ENCODE assay signal across 8 cellular contexts in genomic region chr6:117548797-117549301, GRCh38. TPM values are rescaled to one million over a fixed set of nuclear protein-coding genes. Genes with fewer than 3 reads are reported as not detected.
DNase-seq lines count a peak whose midpoint lies in the region; ATAC-seq, FAIRE-seq and TF ChIP-seq lines count a peak whose summit lies in the region.

No MANE protein-coding gene starts in this region.

- H3K27me3 ChIP-seq in DND-41 (ENCODE audit: insufficient read depth, low read length, poor library complexity) (peaks cover 10% of the 10 kb centered on the region), vagina (no peaks in the 10 kb centered on the region)

- TF ChIP-seq CTCF in DND-41 (IDR thresholded peaks at IDR 0.05; ENCODE audit: borderline replicate concordance, extremely low read depth, low read length, poor library complexity, severe bottlenecking): no peak
- TF ChIP-seq CTCF in vagina (IDR thresholded peaks at IDR 0.05): no peak

- H3K9ac ChIP-seq in DND-41 (ENCODE audit: low read depth, low read length): no peak overlapping the region

- TF ChIP-seq POLR2A in GM12891 (IDR thresholded peaks at IDR 0.05; ENCODE audit: low read depth, low read length) (no peak), vagina (IDR thresholded peaks at IDR 0.05) (no peak)

- DNase-seq in DND-41: no peak
- DNase-seq in LoVo (ENCODE audit: low spot score): peak; percentile 6
- DNase-seq in activated naive CD8-positive, alpha-beta T cell treated with anti-CD3 and anti-CD28 coated beads for 36 hours: peak; percentile 11
- DNase-seq in natural killer cell treated with Interleukin-12 subunit alpha and Interleukin-12 subunit beta and Interleukin-15 and Interleukin-18, amount 100 ng/mL, for 72 hours (ENCODE audit: low spot score): no peak
- DNase-seq in GM12891 (ENCODE audit: insufficient read length, low spot score): no peak
- no peak for DNase-seq in NCI-H524 (lab: John Stamatoyannopoulos, UW)
- no peak for DNase-seq in vagina (ENCODE audit: extremely low spot score in 2 of 2)

- no peaks in the 10 kb centered on the region for H3K79me2 ChIP-seq in DND-41 (ENCODE audit: insufficient read depth, low read length)

- peaks cover 3% of the 10 kb centered on the region for H3K36me3 Mint-ChIP-seq in activated naive CD8-positive, alpha-beta T cell treated with anti-CD3 and anti-CD28 coated beads for 36 hours
- no peaks in the 10 kb centered on the region for H3K36me3 Mint-ChIP-seq in natural killer cell treated with Interleukin-12 subunit alpha and Interleukin-12 subunit beta and Interleukin-15 and Interleukin-18, amount 100 ng/mL, for 72 hours

- no peak overlapping the region for H3K27ac ChIP-seq in DND-41 (ENCODE audit: low read length)
- H3K27ac ChIP-seq in vagina: no peak overlapping the region

- peak; percentile 63 for ATAC-seq in DND-41 (ENCODE audit: insufficient read depth, low read depth)
- ATAC-seq in natural killer cell treated with Interleukin-12 subunit alpha and Interleukin-12 subunit beta and Interleukin-15 and Interleukin-18, amount 100 ng/mL, for 72 hours: peak; percentile 62 to 75
- no peak for ATAC-seq in GM18907 (IDR thresholded peaks at IDR 0.05; ENCODE audit: unreplicated experiment)

- H3K4me3 ChIP-seq in DND-41 (ENCODE audit: low read depth in 1 of 2, low read length in 2 of 2): no peak overlapping the region
- H3K4me3 ChIP-seq in vagina: peak overlapping the region in 1 of 2 donors; percentile 39

- H3K9me3 ChIP-seq in DND-41 (ENCODE audit: insufficient read depth, low read length, severe bottlenecking) (no peaks in the 10 kb centered on the region), vagina (no peaks in the 10 kb centered on the region)

- peak overlapping the region; percentile 82 for H3K27ac Mint-ChIP-seq in activated naive CD8-positive, alpha-beta T cell treated with anti-CD3 and anti-CD28 coated beads for 36 hours
- peak overlapping the region; percentile 84 to 88 for H3K27ac Mint-ChIP-seq in natural killer cell treated with Interleukin-12 subunit alpha and Interleukin-12 subunit beta and Interleukin-15 and Interleukin-18, amount 100 ng/mL, for 72 hours

- no peak for FAIRE-seq in GM12891 (lab: Jason Lieb, UNC)

- H3K27me3 Mint-ChIP-seq in activated naive CD8-positive, alpha-beta T cell treated with anti-CD3 and anti-CD28 coated beads for 36 hours: peaks cover 10% of the 10 kb centered on the region
- no peaks in the 10 kb centered on the region for H3K27me3 Mint-ChIP-seq in natural killer cell treated with Interleukin-12 subunit alpha and Interleukin-12 subunit beta and Interleukin-15 and Interleukin-18, amount 100 ng/mL, for 72 hours

- intact Hi-C loops in vagina (cut with DNase I): no loop called here

- H3K4me1 ChIP-seq in DND-41 (ENCODE audit: insufficient read depth, low read length): peaks cover 18% of the 10 kb centered on the region
- peaks cover 12% of the 10 kb centered on the region for H3K4me1 ChIP-seq in vagina

- no peaks in the 10 kb centered on the region for H4K20me1 ChIP-seq in DND-41 (ENCODE audit: insufficient read depth, low read length)

- H3K4me1 Mint-ChIP-seq in activated naive CD8-positive, alpha-beta T cell treated with anti-CD3 and anti-CD28 coated beads for 36 hours: peaks cover 42% of the 10 kb centered on the region
- peaks cover 35 to 46% of the 10 kb centered on the region in 2 donors for H3K4me1 Mint-ChIP-seq in natural killer cell treated with Interleukin-12 subunit alpha and Interleukin-12 subunit beta and Interleukin-15 and Interleukin-18, amount 100 ng/mL, for 72 hours (ENCODE audit: low read depth in 2 of 2)

- H3K9me3 Mint-ChIP-seq in activated naive CD8-positive, alpha-beta T cell treated with anti-CD3 and anti-CD28 coated beads for 36 hours: no peaks in the 10 kb centered on the region
- no peaks in the 10 kb centered on the region for H3K9me3 Mint-ChIP-seq in natural killer cell treated with Interleukin-12 subunit alpha and Interleukin-12 subunit beta and Interleukin-15 and Interleukin-18, amount 100 ng/mL, for 72 hours

- H3K4me2 ChIP-seq in DND-41 (ENCODE audit: insufficient read depth, low read length): no peak overlapping the region

- H2AFZ ChIP-seq in DND-41 (ENCODE audit: low read depth, low read length): no peak overlapping the region

- H3K4me3 Mint-ChIP-seq in activated naive CD8-positive, alpha-beta T cell treated with anti-CD3 and anti-CD28 coated beads for 36 hours: peak overlapping the region; percentile 79
- peak overlapping the region; percentile 86 for H3K4me3 Mint-ChIP-seq in natural killer cell treated with Interleukin-12 subunit alpha and Interleukin-12 subunit beta and Interleukin-15 and Interleukin-18, amount 100 ng/mL, for 72 hours

- H3K36me3 ChIP-seq in DND-41 (ENCODE audit: insufficient read depth, low read length) (no peaks in the 10 kb centered on the region), vagina (peaks cover 0 to 20% of the 10 kb centered on the region in 2 donors)

TF ChIP-seq in GM12891, 5 proteins besides CTCF, POLR2A, EP300 and RAD21:
- TF ChIP-seq TAF1 (IDR thresholded peaks at IDR 0.05; ENCODE audit: low read depth, low read length) (no peak), POLR2AphosphoS5 (IDR thresholded peaks at IDR 0.05; ENCODE audit: low read depth, low read length) (no peak), PAX5 (IDR thresholded peaks at IDR 0.05; ENCODE audit: insufficient read depth, low read length, severe bottlenecking) (no peak), POU2F2 (IDR thresholded peaks at IDR 0.05; ENCODE audit: low read depth, low read length) (no peak), SPI1 (IDR thresholded peaks at IDR 0.05; ENCODE audit: low read depth, low read length) (no peak)

RNA-seq across cellular contexts. Expression of gene GOPC, which starts 53.5 kb away (rescaled TPM):
- total RNA-seq in activated naive CD8-positive, alpha-beta T cell treated with anti-CD3 and anti-CD28 coated beads for 36 hours: 10 to 100 TPM; 16.1 TPM
- total RNA-seq in natural killer cell treated with Interleukin-12 subunit alpha and Interleukin-12 subunit beta and Interleukin-15 and Interleukin-18, amount 100 ng/mL, for 72 hours: 10 to 100 TPM; 19.0 to 21.6 TPM
- polyA plus RNA-seq in GM12891 (2012; ENCODE audit: low read depth, missing spikeins): 11.3 TPM
- 19.9 TPM for total RNA-seq in vagina

Comparison
In these comparisons a context has a peak if more than half of its experiments do, and no peak if none do; other contexts are left out.
1. DNase-seq: peak in LoVo (single experiment) and activated naive CD8-positive, alpha-beta T cell treated with anti-CD3 and anti-CD28 coated beads for 36 hours (single experiment); none in DND-41 (single experiment), natural killer cell treated with Interleukin-12 subunit alpha and Interleukin-12 subunit beta and Interleukin-15 and Interleukin-18, amount 100 ng/mL, for 72 hours (single experiment), GM12891 (single experiment), NCI-H524 (0 of 2) and vagina (0 of 2).